ENCODE assay signal across 1 cellular context in genomic region chr20:47196091-47197081, GRCh38.
TF ChIP-seq lines count a peak whose summit lies in the region.

No MANE protein-coding gene starts in this region.

TF ChIP-seq in HCT116, 20 proteins besides CTCF, POLR2A, EP300 and RAD21:
- TF ChIP-seq ATF3 (IDR thresholded peaks at IDR 0.05): no peak
- TF ChIP-seq REST (IDR thresholded peaks at IDR 0.05; ENCODE audit: low read depth): no peak
- TF ChIP-seq EGR1 (IDR thresholded peaks at IDR 0.05; ENCODE audit: low read depth): no peak
- TF ChIP-seq MAX (IDR thresholded peaks at IDR 0.05): no peak
- no peak for TF ChIP-seq ZNF274 (IDR thresholded peaks at IDR 0.05; ENCODE audit: low read depth, low read length)
- no peak for TF ChIP-seq ZBTB33 (IDR thresholded peaks at IDR 0.05; ENCODE audit: extremely low read depth, insufficient replicate concordance, low read length)
- no peak for TF ChIP-seq ELF1 (IDR thresholded peaks at IDR 0.05; ENCODE audit: borderline replicate concordance, low read depth)
- 0 out of 2 replicates have a peak, but pooled peaks have one; percentile 14 for TF ChIP-seq POLR2AphosphoS5 (IDR thresholded peaks at IDR 0.05; ENCODE audit: low read depth, low read length)
- 0 out of 2 replicates have a peak, but pooled peaks have one; percentile 51 for TF ChIP-seq CEBPB (IDR thresholded peaks at IDR 0.05; ENCODE audit: low read depth)
- peak; percentile 58 for TF ChIP-seq YY1 (IDR thresholded peaks at IDR 0.05; ENCODE audit: extremely low read depth, insufficient replicate concordance, low read depth, low read length)
- TF ChIP-seq JUND (IDR thresholded peaks at IDR 0.05): no peak
- TF ChIP-seq SRF (IDR thresholded peaks at IDR 0.05; ENCODE audit: low read depth): no peak
- no peak for TF ChIP-seq TCF7L2 (IDR thresholded peaks at IDR 0.05; ENCODE audit: borderline replicate concordance, extremely low read depth, insufficient read depth, insufficient read length)
- TF ChIP-seq EZH2 (IDR thresholded peaks at IDR 0.05): no peak
- TF ChIP-seq FOSL1 (IDR thresholded peaks at IDR 0.05; ENCODE audit: low read depth): no peak
- no peak; the same call in 1 of the 2 replicates for TF ChIP-seq CBX3 (IDR thresholded peaks at IDR 0.05; ENCODE audit: low read depth)
- no peak for TF ChIP-seq ZFX (IDR thresholded peaks at IDR 0.05)
- TF ChIP-seq EZH2phosphoT487 (IDR thresholded peaks at IDR 0.05; ENCODE audit: borderline replicate concordance): no peak
- TF ChIP-seq SP1 (IDR thresholded peaks at IDR 0.05; ENCODE audit: low read depth): no peak
- TF ChIP-seq SIN3A (IDR thresholded peaks at IDR 0.05; ENCODE audit: low read depth): no peak
